Comparison of ENCODE assay signal across 1 cellular context in the genomic region with DNA sequence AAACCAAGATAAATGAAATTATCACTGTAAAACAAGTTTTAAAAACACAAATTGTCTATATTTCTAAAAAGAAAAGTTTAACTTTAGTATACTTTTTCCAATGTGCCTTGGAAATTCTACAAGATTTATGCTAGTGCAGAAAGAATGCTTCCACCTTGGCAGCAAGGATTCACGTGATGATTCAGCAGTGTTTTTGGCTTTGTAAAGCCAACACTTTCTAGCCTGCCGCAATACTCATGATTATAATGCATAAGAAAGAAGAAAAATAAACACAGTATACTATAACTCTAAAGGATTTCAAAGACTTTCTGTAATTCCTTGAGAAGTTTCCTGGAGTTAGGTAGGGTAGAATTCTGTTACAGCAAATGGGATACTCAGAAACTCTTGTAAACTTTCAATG.
TF ChIP-seq lines count a peak whose summit lies in the region.

No MANE protein-coding gene starts in this region.

TF ChIP-seq in IMR-90, 13 proteins besides CTCF, POLR2A, EP300 and RAD21 (continued from another document):
- TF ChIP-seq ELK1 (IDR thresholded peaks at IDR 0.05; ENCODE audit: borderline replicate concordance, low read depth, low read length) (no peak), CHD1 (IDR thresholded peaks at IDR 0.05; ENCODE audit: low read depth, low read length) (no peak), BHLHE40 (IDR thresholded peaks at IDR 0.05; ENCODE audit: low read depth, low read length) (no peak), RFX5 (IDR thresholded peaks at IDR 0.05; ENCODE audit: low read depth, low read length) (no peak), RCOR1 (IDR thresholded peaks at IDR 0.05; ENCODE audit: insufficient replicate concordance, low read length) (no peak), MAZ (IDR thresholded peaks at IDR 0.05; ENCODE audit: borderline replicate concordance, low read depth, low read length) (no peak), FOS (IDR thresholded peaks at IDR 0.05; ENCODE audit: low read depth, low read length) (no peak), NFE2L2 (IDR thresholded peaks at IDR 0.05; ENCODE audit: low read depth, low read length) (no peak), SMC3 (IDR thresholded peaks at IDR 0.05; ENCODE audit: low read depth, low read length) (no peak), MXI1 (IDR thresholded peaks at IDR 0.05; ENCODE audit: borderline replicate concordance, low read depth, low read length) (no peak), MAFK (IDR thresholded peaks at IDR 0.05; ENCODE audit: low read depth, low read length) (no peak)
- TF ChIP-seq, protein P1, sequence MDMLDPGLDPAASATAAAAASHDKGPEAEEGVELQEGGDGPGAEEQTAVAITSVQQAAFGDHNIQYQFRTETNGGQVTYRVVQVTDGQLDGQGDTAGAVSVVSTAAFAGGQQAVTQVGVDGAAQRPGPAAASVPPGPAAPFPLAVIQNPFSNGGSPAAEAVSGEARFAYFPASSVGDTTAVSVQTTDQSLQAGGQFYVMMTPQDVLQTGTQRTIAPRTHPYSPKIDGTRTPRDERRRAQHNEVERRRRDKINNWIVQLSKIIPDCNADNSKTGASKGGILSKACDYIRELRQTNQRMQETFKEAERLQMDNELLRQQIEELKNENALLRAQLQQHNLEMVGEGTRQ (IDR thresholded peaks at IDR 0.05; ENCODE audit: low read depth, low read length), result no peak
